Comparison of ENCODE assay signal across 2 cellular contexts in genomic region chr15:75002398-75002797, GRCh38.
TF ChIP-seq lines count a peak whose summit lies in the region.

No MANE protein-coding gene starts in this region.

TF ChIP-seq in SK-N-SH, 30 proteins besides CTCF, POLR2A, EP300 and RAD21 (continued from another document):
- TF ChIP-seq EZH2phosphoT487 (IDR thresholded peaks at IDR 0.05; ENCODE audit: borderline replicate concordance, low read depth) = no peak
- no peak for TF ChIP-seq REST (IDR thresholded peaks at IDR 0.05; ENCODE audit: low read depth, low read length)
- no peak for TF ChIP-seq USF2 (IDR thresholded peaks at IDR 0.05; ENCODE audit: borderline replicate concordance, low read depth, low read length)
- no peak for TF ChIP-seq ZBTB33 (IDR thresholded peaks at IDR 0.05; ENCODE audit: borderline replicate concordance, low read depth)
- no peak for TF ChIP-seq NRF1 (IDR thresholded peaks at IDR 0.05; ENCODE audit: low read depth, low read length)
- no peak for TF ChIP-seq SIN3A (IDR thresholded peaks at IDR 0.05; ENCODE audit: borderline replicate concordance, low read depth, low read length)
- TF ChIP-seq USF1 (IDR thresholded peaks at IDR 0.05; ENCODE audit: borderline replicate concordance, low read depth) = no peak
- peak; percentile 78 for TF ChIP-seq GATA2 (CRISPR knock-in tag; IDR thresholded peaks at IDR 0.05)
- TF ChIP-seq IRF3 (IDR thresholded peaks at IDR 0.05; ENCODE audit: low read depth, low read length) = no peak
- TF ChIP-seq FOXM1 (IDR thresholded peaks at IDR 0.05; ENCODE audit: low read depth) = no peak
- TF ChIP-seq RFX5 (IDR thresholded peaks at IDR 0.05; ENCODE audit: low read length) = no peak
- peak; percentile 77 for TF ChIP-seq MXI1 (IDR thresholded peaks at IDR 0.05; ENCODE audit: low read depth, low read length)
- no peak for TF ChIP-seq RXRA (IDR thresholded peaks at IDR 0.05; ENCODE audit: borderline replicate concordance, low read depth)

TF ChIP-seq in SK-N-SH treated with all-trans-retinoic acid at 6 μM for 48 hours, 23 proteins besides CTCF, POLR2A, EP300 and RAD21 (continued from another document):
- TF ChIP-seq OSR1 (CRISPR knock-in tag; IDR thresholded peaks at IDR 0.05) = no peak
- no peak for TF ChIP-seq ESRRG (CRISPR knock-in tag; IDR thresholded peaks at IDR 0.05)
- no peak for TF ChIP-seq BACH2 (CRISPR knock-in tag; IDR thresholded peaks at IDR 0.05; ENCODE audit: borderline replicate concordance)
- no peak for TF ChIP-seq ARNTL (CRISPR knock-in tag; IDR thresholded peaks at IDR 0.05; ENCODE audit: borderline replicate concordance, low read depth)
- no peak for TF ChIP-seq PATZ1 (CRISPR knock-in tag; IDR thresholded peaks at IDR 0.05; ENCODE audit: borderline replicate concordance)
